ENCODE assay signal across 21 cellular contexts in genomic region chr14:43313719-43314118, GRCh38.
DNase-seq lines count a peak whose midpoint lies in the region; ATAC-seq, FAIRE-seq and TF ChIP-seq lines count a peak whose summit lies in the region.
"Had no signal": no experiment of that assay in that cellular context is flagged by ENCODE, and none has a peak within 500 bp of the region (broad histone marks: within the 10 kb centered on the region; RNA-seq: fewer than 3 reads in every experiment).

No MANE protein-coding gene starts in this region.

- H3K9me3 ChIP-seq in Karpas-422 (ENCODE audit: low read length) (no peaks in the 10 kb centered on the region), PC-3 (ENCODE audit: low read length) (no peaks in the 10 kb centered on the region)
- H3K9me3 ChIP-seq: A549; BLaER1 treated with 17β-estradiol and CSF1 and Interleukin-3, amounts not matched to agents 10 nM and 100 nM; Caco-2 had no signal

- FAIRE-seq in frontal cortex (lab: Jason Lieb, UNC), result peak; percentile 26
- FAIRE-seq: A549, D721Med, G401.6, GM12891, GM18507 had no signal

- peak; percentile 76 for ATAC-seq in PC-3
- no peak for ATAC-seq in GM19351 (IDR thresholded peaks at IDR 0.05; ENCODE audit: unreplicated experiment)
- no peak for ATAC-seq in GM21619 (IDR thresholded peaks at IDR 0.05; ENCODE audit: unreplicated experiment)
- no peak for ATAC-seq in esophagus mucosa
- ATAC-seq: A549; CD8-positive, alpha-beta T cell had no signal

- H4K20me1 ChIP-seq in Karpas-422 (ENCODE audit: insufficient read depth, low read depth, low read length), result no peaks in the 10 kb centered on the region
- no peaks in the 10 kb centered on the region for H4K20me1 ChIP-seq in PC-3 (ENCODE audit: low read length)
- H4K20me1 ChIP-seq: BLaER1 treated with 17β-estradiol and CSF1 and Interleukin-3, amounts not matched to agents 10 nM and 100 nM had no signal

- H3K79me2 ChIP-seq in Karpas-422 (ENCODE audit: low read length) (no peaks in the 10 kb centered on the region), PC-3 (ENCODE audit: low read length) (no peaks in the 10 kb centered on the region)

- no peak for DNase-seq in Karpas-422
- peak; percentile 63 for DNase-seq in PC-3
- DNase-seq in frontal cortex (ENCODE audit: low spot score in 2 of 2), result no peak
- DNase-seq: 8988T; AML-193; Caco-2; Calu3; CD4-positive, alpha-beta T cell; CD8-positive, alpha-beta T cell; DMS79 treated with DMSO at 0.1 percent for 48 hours; GF-D8 had no signal

- H3K27me3 ChIP-seq in Karpas-422 (ENCODE audit: low read length) (no peaks in the 10 kb centered on the region), PC-3 (ENCODE audit: low read length) (no peaks in the 10 kb centered on the region)
- H3K27me3 ChIP-seq: BLaER1 treated with 17β-estradiol and CSF1 and Interleukin-3, amounts not matched to agents 10 nM and 100 nM had no signal

- H3K36me3 ChIP-seq in Karpas-422 (ENCODE audit: insufficient read depth, low read length), result no peaks in the 10 kb centered on the region
- no peaks in the 10 kb centered on the region for H3K36me3 ChIP-seq in PC-3 (ENCODE audit: low read depth, low read length)
- H3K36me3 ChIP-seq: BLaER1 treated with 17β-estradiol and CSF1 and Interleukin-3, amounts not matched to agents 10 nM and 100 nM had no signal

- H3K27ac ChIP-seq in Karpas-422 (ENCODE audit: low read length) (no peak overlapping the region), PC-3 (ENCODE audit: low read length) (peak overlapping the region; percentile 48)
- H3K27ac ChIP-seq: A549; BLaER1 treated with 17β-estradiol and CSF1 and Interleukin-3, amounts not matched to agents 10 nM and 100 nM; C4-2B had no signal

- CTCF ChIA-PET in PC-3 (lab: Charles Lee), result no interaction called here

- peak overlapping the region; percentile 66; the same call in 1 of the 2 replicates for H2AFZ ChIP-seq in Karpas-422 (ENCODE audit: low read length)
- no peak overlapping the region for H2AFZ ChIP-seq in PC-3 (ENCODE audit: low read length)

- H3K4me1 ChIP-seq in Karpas-422 (ENCODE audit: low read length), result no peaks in the 10 kb centered on the region
- H3K4me1 ChIP-seq in PC-3 (ENCODE audit: insufficient read depth, low read length), result peaks cover 21% of the 10 kb centered on the region
- H3K4me1 ChIP-seq: A549; BLaER1 treated with 17β-estradiol and CSF1 and Interleukin-3, amounts not matched to agents 10 nM and 100 nM; Caco-2 had no signal

- H3K4me3 ChIP-seq in Karpas-422 (ENCODE audit: low read length), result no peak overlapping the region
- H3K4me3 ChIP-seq in PC-3 (ENCODE audit: low read length), result no peak overlapping the region
- H3K4me3 ChIP-seq: A549; BLaER1 treated with 17β-estradiol and CSF1 and Interleukin-3, amounts not matched to agents 10 nM and 100 nM had no signal

- intact Hi-C loops in PC-3 (cut with micrococcal nuclease), result loop anchor here (2.0 to 10.0 kb wide), 2 partner anchors 151 to 369 kb away; no protein-coding TSS in a partner anchor

- BruUV-seq in PC-3 (replicated peaks; lab: Mats Ljungman, UMichigan), result no TSS peak

- POLR2A ChIA-PET in PC-3 (lab: Charles Lee; ENCODE audit: unreplicated experiment), result interaction anchor here (0.6 kb wide), 1 partner anchor 88 kb away, joined by 3 read pairs; no protein-coding TSS in a partner anchor

- no peak for TF ChIP-seq CTCF in PC-3 (conservative IDR thresholded peaks at IDR 0.05; ENCODE audit: low read depth, low read length)

- no peaks in the 10 kb centered on the region for H3K9me2 ChIP-seq in Karpas-422 (replicated peaks; ENCODE audit: insufficient read depth, low read length)
- H3K9me2 ChIP-seq in PC-3 (replicated peaks; ENCODE audit: low read length), result no peaks in the 10 kb centered on the region

- no peak overlapping the region for H3K9ac ChIP-seq in Karpas-422 (ENCODE audit: low read length)
- no peak overlapping the region for H3K9ac ChIP-seq in PC-3 (ENCODE audit: low read length)
- H3K9ac ChIP-seq: BLaER1 treated with 17β-estradiol and CSF1 and Interleukin-3, amounts not matched to agents 10 nM and 100 nM had no signal

- H3F3A ChIP-seq in PC-3 (ENCODE audit: low read length, unreplicated experiment), result no peaks in the 10 kb centered on the region

- no peak overlapping the region for H3K4me2 ChIP-seq in Karpas-422 (ENCODE audit: low read depth, low read length, poor library complexity, severe bottlenecking)
- H3K4me2 ChIP-seq in PC-3 (ENCODE audit: low read length), result peak overlapping the region; percentile 28; the same call in 1 of the 2 replicates
- H3K4me2 ChIP-seq: A549; BLaER1 treated with 17β-estradiol and CSF1 and Interleukin-3, amounts not matched to agents 10 nM and 100 nM had no signal
